In genomic region chr12:31362115-31362758, GRCh38 we compare ENCODE assay signal across 8 cellular contexts. TPM values are rescaled to one million over a fixed set of nuclear protein-coding genes. Genes with fewer than 3 reads are reported as not detected.
A peak's percentile ranks its signal among the peaks of the same experiment; 100 is the strongest.
DNase-seq lines count a peak whose midpoint lies in the region; ATAC-seq and TF ChIP-seq lines count a peak whose summit lies in the region.

No MANE protein-coding gene starts in this region.

- H3K4me3 Mint-ChIP-seq in CD4-positive, alpha-beta T cell, result peak overlapping the region; percentile 60
- H3K4me3 Mint-ChIP-seq in stimulated activated naive B cell treated with anti-CD40 and anti-IgM and Interleukin-4, amounts not matched to agents 10 μg/mL and 1 μg/mL and 100 μg/mL, for 72 hours, result peak overlapping the region; percentile 56 to 69

- POLR2A ChIA-PET in CD4-positive, alpha-beta T cell (lab: Charles Lee), result interaction anchor here (0.6 to 1.2 kb wide), 3 partner anchors 36 to 90 kb away, joined by 3 to 4 read pairs (median 3); no protein-coding TSS in a partner anchor

- no peaks in the 10 kb centered on the region for H3K9me3 ChIP-seq in CD4-positive, alpha-beta T cell (ENCODE audit: control insufficient read depth, low read length)
- no peaks in the 10 kb centered on the region for H3K9me3 ChIP-seq in ectodermal cell (ENCODE audit: control insufficient read depth, low read length)

- peak overlapping the region; percentile 10 for H3K27ac Mint-ChIP-seq in CD4-positive, alpha-beta T cell
- H3K27ac Mint-ChIP-seq in stimulated activated naive B cell treated with anti-CD40 and anti-IgM and Interleukin-4, amounts not matched to agents 10 μg/mL and 1 μg/mL and 100 μg/mL, for 72 hours, result peak overlapping the region; percentile 89

- H3K4me3 ChIP-seq in ectodermal cell (ENCODE audit: insufficient read depth, low read depth, low read length), result no peak overlapping the region

- no peaks in the 10 kb centered on the region for H3K27me3 ChIP-seq in CD4-positive, alpha-beta T cell (ENCODE audit: control insufficient read depth, insufficient read depth, low read length)
- no peaks in the 10 kb centered on the region for H3K27me3 ChIP-seq in ectodermal cell (ENCODE audit: control insufficient read depth, insufficient read depth, low read length, poor library complexity, severe bottlenecking)

- no peaks in the 10 kb centered on the region for H3K27me3 Mint-ChIP-seq in CD4-positive, alpha-beta T cell
- H3K27me3 Mint-ChIP-seq in stimulated activated naive B cell treated with anti-CD40 and anti-IgM and Interleukin-4, amounts not matched to agents 10 μg/mL and 1 μg/mL and 100 μg/mL, for 72 hours, result no peaks in the 10 kb centered on the region

- H3K27ac ChIP-seq in CD4-positive, alpha-beta T cell (ENCODE audit: low read depth, low read length), result no peak overlapping the region
- H3K27ac ChIP-seq in ectodermal cell (ENCODE audit: insufficient read depth, low read depth, low read length, poor library complexity, severe bottlenecking), result peak overlapping the region; percentile 74

- no peaks in the 10 kb centered on the region for H3K36me3 Mint-ChIP-seq in CD4-positive, alpha-beta T cell (ENCODE audit: low read depth)
- no peaks in the 10 kb centered on the region for H3K36me3 Mint-ChIP-seq in stimulated activated naive B cell treated with anti-CD40 and anti-IgM and Interleukin-4, amounts not matched to agents 10 μg/mL and 1 μg/mL and 100 μg/mL, for 72 hours

- TF ChIP-seq CTCF in CD4-positive, alpha-beta T cell (IDR thresholded peaks at IDR 0.05), result no peak

- no peak for ATAC-seq in CD4-positive, alpha-beta T cell (ENCODE audit: poor library complexity)
- ATAC-seq in GM19025 (IDR thresholded peaks at IDR 0.05; ENCODE audit: low read depth, unreplicated experiment) (peak; percentile 35), HG03280 (IDR thresholded peaks at IDR 0.05; ENCODE audit: unreplicated experiment) (peak; percentile 49), sciatic nerve (no peak)
- ATAC-seq in stimulated activated naive B cell treated with anti-CD40 and anti-IgM and Interleukin-4, amounts not matched to agents 10 μg/mL and 1 μg/mL and 100 μg/mL, for 72 hours (replicated peaks), result peak in 1 of 2 donors; percentile 11

- peak in 1 of 10 experiments; percentile 33 for DNase-seq in CD4-positive, alpha-beta T cell
- DNase-seq in NCI-H69 (lab: John Stamatoyannopoulos, UW) (peak; percentile 100), NCI-H1048 (lab: John Stamatoyannopoulos, UW) (no peak), sciatic nerve (ENCODE audit: low spot score) (no peak)
- DNase-seq in stimulated activated naive B cell treated with anti-CD40 and anti-IgM and Interleukin-4, amounts not matched to agents 10 μg/mL and 1 μg/mL and 100 μg/mL, for 72 hours, result no peak

- CTCF ChIA-PET in CD4-positive, alpha-beta T cell (lab: Charles Lee), result no interaction called here

- no peaks in the 10 kb centered on the region for H3K36me3 ChIP-seq in ectodermal cell (ENCODE audit: control insufficient read depth, insufficient read depth, low read length)

- WGBS in ectodermal cell, 2 experiments, result 9 to 11% methylated on average over 13 of the region's 13 CpGs

- H3K4me1 Mint-ChIP-seq in CD4-positive, alpha-beta T cell (ENCODE audit: low read depth), result peaks cover 19% of the 10 kb centered on the region
- peaks cover 14 to 21% of the 10 kb centered on the region in 2 donors for H3K4me1 Mint-ChIP-seq in stimulated activated naive B cell treated with anti-CD40 and anti-IgM and Interleukin-4, amounts not matched to agents 10 μg/mL and 1 μg/mL and 100 μg/mL, for 72 hours

- intact Hi-C loops in CD4-positive, alpha-beta T cell (cut with DNase I, micrococcal nuclease), result no loop called here
- intact Hi-C loops in sciatic nerve (cut with DNase I), result no loop called here

- no peaks in the 10 kb centered on the region for H3K9me3 Mint-ChIP-seq in CD4-positive, alpha-beta T cell
- no peaks in the 10 kb centered on the region for H3K9me3 Mint-ChIP-seq in stimulated activated naive B cell treated with anti-CD40 and anti-IgM and Interleukin-4, amounts not matched to agents 10 μg/mL and 1 μg/mL and 100 μg/mL, for 72 hours

- peaks cover 20% of the 10 kb centered on the region for H3K4me1 ChIP-seq in ectodermal cell (ENCODE audit: control insufficient read depth, insufficient read depth, low read length)

RNA-seq across cellular contexts. Expression of gene SINHCAF, which starts 36.3 kb away (rescaled TPM):
- total RNA-seq in CD4-positive, alpha-beta T cell, result 100 to 1,000 TPM; 103 to 119 TPM
- polyA plus RNA-seq in ectodermal cell (2013, experiment 1 of 4), result 229 TPM
- 268 TPM for polyA plus RNA-seq in ectodermal cell (2013, experiment 2 of 4)
- polyA plus RNA-seq in ectodermal cell (2013, experiment 3 of 4), result 206 TPM
- 188 TPM for polyA plus RNA-seq in ectodermal cell (2013, experiment 4 of 4)
- 12.4 TPM for total RNA-seq in sciatic nerve

Comparison
In these comparisons a context has a peak if more than half of its experiments do, and no peak if none do; other contexts are left out.
1. ATAC-seq: peak in GM19025 (single experiment) and HG03280 (single experiment); none in CD4-positive, alpha-beta T cell (single experiment) and sciatic nerve (single experiment).